3 cellular contexts compared by ENCODE assay signal in genomic region chr7:76222839-76223238, GRCh38.
TF ChIP-seq lines count a peak whose summit lies in the region.

No MANE protein-coding gene starts in this region.

TF ChIP-seq in SK-N-SH treated with all-trans-retinoic acid at 6 μM for 48 hours, 23 proteins besides CTCF, POLR2A, EP300 and RAD21:
- TF ChIP-seq ARNTL (CRISPR knock-in tag; IDR thresholded peaks at IDR 0.05; ENCODE audit: borderline replicate concordance, low read depth) (no peak), ZFP3 (CRISPR knock-in tag; IDR thresholded peaks at IDR 0.05) (peak; percentile 91)

TF ChIP-seq in SK-N-SH, 30 proteins besides CTCF, POLR2A, EP300 and RAD21:
- TF ChIP-seq FOSL2 (IDR thresholded peaks at IDR 0.05; ENCODE audit: borderline replicate concordance, low read depth), result no peak
- TF ChIP-seq TCF12 (IDR thresholded peaks at IDR 0.05), result no peak
- TF ChIP-seq TEAD4 (IDR thresholded peaks at IDR 0.05; ENCODE audit: borderline replicate concordance, insufficient read depth), result no peak
- TF ChIP-seq NFIC (IDR thresholded peaks at IDR 0.05; ENCODE audit: borderline replicate concordance), result no peak
- no peak for TF ChIP-seq EZH2phosphoT487 (IDR thresholded peaks at IDR 0.05; ENCODE audit: borderline replicate concordance, low read depth)
- no peak for TF ChIP-seq GATA2 (CRISPR knock-in tag; IDR thresholded peaks at IDR 0.05)
- no peak for TF ChIP-seq RXRA (IDR thresholded peaks at IDR 0.05; ENCODE audit: borderline replicate concordance, low read depth)
- TF ChIP-seq NRF1 (IDR thresholded peaks at IDR 0.05; ENCODE audit: low read depth, low read length), result no peak
- TF ChIP-seq FOXM1 (IDR thresholded peaks at IDR 0.05; ENCODE audit: low read depth), result no peak
- TF ChIP-seq TAF1 (IDR thresholded peaks at IDR 0.05; ENCODE audit: borderline replicate concordance, low read depth, low read length), result no peak
- no peak for TF ChIP-seq MXI1 (IDR thresholded peaks at IDR 0.05; ENCODE audit: low read depth, low read length)
- no peak for TF ChIP-seq ELF1 (IDR thresholded peaks at IDR 0.05)
- TF ChIP-seq SIN3A (IDR thresholded peaks at IDR 0.05; ENCODE audit: borderline replicate concordance, low read depth, low read length), result no peak
- TF ChIP-seq RFX5 (IDR thresholded peaks at IDR 0.05; ENCODE audit: low read length), result no peak
- no peak for TF ChIP-seq ZBTB33 (IDR thresholded peaks at IDR 0.05; ENCODE audit: borderline replicate concordance, low read depth)
- no peak for TF ChIP-seq GABPA (IDR thresholded peaks at IDR 0.05; ENCODE audit: low read depth)
- no peak for TF ChIP-seq USF2 (IDR thresholded peaks at IDR 0.05; ENCODE audit: borderline replicate concordance, low read depth, low read length)
- TF ChIP-seq YY1 (IDR thresholded peaks at IDR 0.05; ENCODE audit: low read depth), result no peak
TF ChIP-seq in SK-N-SH: peak in this region for 0.

TF ChIP-seq in H1, 55 proteins besides CTCF, POLR2A, EP300 and RAD21:
- TF ChIP-seq TAF7 (optimal IDR thresholded peaks at IDR 0.05; ENCODE audit: borderline replicate concordance, low read depth, low read length) (no peak), KDM1A (IDR thresholded peaks at IDR 0.05; ENCODE audit: borderline replicate concordance, low read length) (no peak), CBX5 (IDR thresholded peaks at IDR 0.05; ENCODE audit: low read depth, low read length) (no peak), RXRA (IDR thresholded peaks at IDR 0.05; ENCODE audit: insufficient read depth, low read depth, low read length) (no peak), SIRT6 (IDR thresholded peaks at IDR 0.05; ENCODE audit: low read length) (no peak), MAX (IDR thresholded peaks at IDR 0.05) (no peak), ATF2 (IDR thresholded peaks at IDR 0.05; ENCODE audit: low read length) (no peak), RFX5 (IDR thresholded peaks at IDR 0.05; ENCODE audit: borderline replicate concordance, low read depth, low read length) (no peak), ATF3 (IDR thresholded peaks at IDR 0.05; ENCODE audit: insufficient read depth, low read depth, low read length) (no peak), GABPA (IDR thresholded peaks at IDR 0.05; ENCODE audit: borderline replicate concordance, insufficient read depth, low read length) (no peak), TAF1 (IDR thresholded peaks at IDR 0.05; ENCODE audit: low read depth, low read length) (no peak), SP1 (IDR thresholded peaks at IDR 0.05; ENCODE audit: low read depth, low read length) (no peak), PHF8 (conservative IDR thresholded peaks at IDR 0.05; ENCODE audit: low read depth, low read length) (no peak), MAFK (IDR thresholded peaks at IDR 0.05; ENCODE audit: low read depth, low read length) (no peak)
